ENCODE assay signal across 1 cellular context in genomic region chr16:86901483-86901882, GRCh38.
TF ChIP-seq lines count a peak whose summit lies in the region.

No MANE protein-coding gene starts in this region.

TF ChIP-seq in HCT116, 20 proteins besides CTCF, POLR2A, EP300 and RAD21 (continued from another document):
- no peak for TF ChIP-seq ZBTB33 (IDR thresholded peaks at IDR 0.05; ENCODE audit: extremely low read depth, insufficient replicate concordance, low read length)
